16 cellular contexts compared by ENCODE assay signal in the genomic region with DNA sequence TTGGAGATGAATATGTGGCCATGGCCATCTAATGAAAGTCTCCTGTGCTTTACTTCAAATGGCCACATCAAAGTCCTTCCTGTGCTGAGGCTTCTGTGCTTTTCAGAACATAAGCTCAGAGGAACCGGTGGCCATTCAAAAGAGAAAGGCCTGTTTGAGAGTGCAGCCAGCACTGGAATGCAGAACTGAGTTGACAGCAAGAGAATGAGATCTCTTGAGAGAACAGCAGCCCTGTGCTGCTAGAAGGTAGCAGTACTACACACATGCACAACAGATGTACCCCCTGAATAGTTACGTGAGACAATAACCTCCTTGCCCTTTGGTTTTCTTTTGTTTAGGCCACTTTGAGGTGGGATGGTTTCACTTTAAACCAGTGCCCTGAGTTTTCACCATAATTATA.
DNase-seq lines count a peak whose midpoint lies in the region; ATAC-seq and TF ChIP-seq lines count a peak whose summit lies in the region.
"Had no signal": no experiment of that assay in that cellular context is flagged by ENCODE, and none has a peak within 500 bp of the region (broad histone marks: within the 10 kb centered on the region; RNA-seq: fewer than 3 reads in every experiment).

No MANE protein-coding gene starts in this region.

- no CpG with 5 or more reads among the region's 2 CpGs for WGBS in trophoblast cell (ENCODE audit: extremely low coverage, insufficient coverage, insufficient read length)
- WGBS in neuronal stem cell (ENCODE audit: extremely low coverage in 2 of 2, insufficient read length in 2 of 2, insufficient replicate concordance in 1 of 2), 2 donors = no CpG with 5 or more reads among the region's 2 CpGs

- H3K4me1 ChIP-seq in adipocyte (ENCODE audit: control insufficient read depth, insufficient read depth, low read length) (peaks cover 56% of the 10 kb centered on the region), trophoblast cell (ENCODE audit: control insufficient read depth in 1 of 2, insufficient read depth in 2 of 2, low read length in 2 of 2) (peaks cover 0 to 3% of the 10 kb centered on the region in 2 experiments), neuronal stem cell (ENCODE audit: control insufficient read depth in 2 of 2, insufficient read depth in 1 of 2, low read depth in 1 of 2, low read length in 2 of 2) (peaks cover 4 to 10% of the 10 kb centered on the region in 2 donors)

- H3K79me1 ChIP-seq in trophoblast cell (ENCODE audit: low read length) = no peaks in the 10 kb centered on the region
- peaks cover 2% of the 10 kb centered on the region for H3K79me1 ChIP-seq in neuronal stem cell (ENCODE audit: low read depth, low read length)

- H3K9me3 ChIP-seq in adipocyte (ENCODE audit: control insufficient read depth, low read length) (no peaks in the 10 kb centered on the region), trophoblast cell (ENCODE audit: insufficient read depth, low read depth, low read length) (no peaks in the 10 kb centered on the region), neuronal stem cell (replicated peaks in 1 of 2; ENCODE audit: control insufficient read depth in 2 of 2, insufficient read depth in 1 of 2, low read depth in 1 of 2, low read length in 2 of 2) (no peaks in the 10 kb centered on the region)

- H3K23ac ChIP-seq in trophoblast cell (ENCODE audit: low read length) (peak overlapping the region; percentile 61), neuronal stem cell (ENCODE audit: low read depth, low read length, poor library complexity) (no peak overlapping the region)

- no peak overlapping the region for H3K9ac ChIP-seq in adipocyte (ENCODE audit: low read length)
- H3K9ac ChIP-seq in trophoblast cell (ENCODE audit: low read length) = no peak overlapping the region
- H3K9ac ChIP-seq in neuronal stem cell (ENCODE audit: low read depth, low read length, poor library complexity) = no peak overlapping the region

- no peaks in the 10 kb centered on the region for H3K79me2 ChIP-seq in trophoblast cell (ENCODE audit: control insufficient read depth, insufficient read depth, low read length, poor library complexity)

- H2AK5ac ChIP-seq in trophoblast cell (ENCODE audit: low read length) = no peak overlapping the region
- H2AK5ac ChIP-seq in neuronal stem cell (ENCODE audit: low read depth, low read length) = no peak overlapping the region

- no peak for ATAC-seq in HG02973 (IDR thresholded peaks at IDR 0.05; ENCODE audit: unreplicated experiment)
- ATAC-seq: GM23338 had no signal

- DNase-seq in ELF-1 (ENCODE audit: low read depth, low spot score) = peak; percentile 16
- DNase-seq in adipocyte (ENCODE audit: low read depth) = peak; percentile 18
- DNase-seq in fibroblast of villous mesenchyme (ENCODE audit: low read depth) = peak; percentile 14
- no peak for DNase-seq in trophoblast cell
- DNase-seq in neuronal stem cell (ENCODE audit: low spot score) = no peak
- no peak for DNase-seq in DMS79 treated with DMSO at 0.1 percent for 48 hours (lab: John Stamatoyannopoulos, UW)
- DNase-seq: Calu3; CD4-positive, alpha-beta T cell; GDM1; NCI-H1417; NCI-H1930; NCI-H2171 treated with DMSO at 0.1 percent for 48 hours; NCI-H774; SHP77 had no signal

- H2AFZ ChIP-seq in trophoblast cell (ENCODE audit: insufficient read depth, low read length, poor library complexity) (no peak overlapping the region), neuronal stem cell (ENCODE audit: low read length) (no peak overlapping the region)
- H2AFZ ChIP-seq: GM23338 had no signal

- H3K4ac ChIP-seq in trophoblast cell (ENCODE audit: low read depth, low read length) (no peak overlapping the region), neuronal stem cell (ENCODE audit: low read length) (no peak overlapping the region)

- H3K4me3 ChIP-seq in adipocyte (ENCODE audit: low read length) (no peak overlapping the region), fibroblast of villous mesenchyme (ENCODE audit: low read depth, low read length) (no peak overlapping the region), trophoblast cell (ENCODE audit: low read depth, low read length) (no peak overlapping the region), neuronal stem cell (ENCODE audit: low read length in 2 of 2) (no peak overlapping the region)
- H3K4me3 ChIP-seq: GM23338 had no signal

- H4K91ac ChIP-seq in trophoblast cell (ENCODE audit: low read depth, low read length) = no peak overlapping the region
- H4K91ac ChIP-seq in neuronal stem cell (ENCODE audit: low read depth, low read length, poor library complexity) = no peak overlapping the region

- no peak overlapping the region for H3K4me2 ChIP-seq in trophoblast cell (ENCODE audit: low read length)
- no peak overlapping the region for H3K4me2 ChIP-seq in neuronal stem cell (ENCODE audit: insufficient read depth, low read length, poor library complexity, severe bottlenecking)
- H3K4me2 ChIP-seq: GM23338 had no signal

- no peak overlapping the region for H4K12ac ChIP-seq in trophoblast cell (ENCODE audit: low read depth, low read length)

- H3K27ac ChIP-seq in trophoblast cell (ENCODE audit: low read depth, low read length) (no peak overlapping the region), neuronal stem cell (replicated peaks; ENCODE audit: low read length) (no peak overlapping the region)

- no peak overlapping the region for H4K8ac ChIP-seq in trophoblast cell (ENCODE audit: low read depth, low read length)
- H4K8ac ChIP-seq in neuronal stem cell (ENCODE audit: low read depth, low read length) = no peak overlapping the region

- no peak for TF ChIP-seq CTCF in fibroblast of villous mesenchyme (IDR thresholded peaks at IDR 0.05; ENCODE audit: insufficient read depth, low read depth, low read length)

- H2BK15ac ChIP-seq in neuronal stem cell (ENCODE audit: low read length) = no peak overlapping the region

- no peak overlapping the region for H3K18ac ChIP-seq in trophoblast cell (ENCODE audit: low read length)
- H3K18ac ChIP-seq in neuronal stem cell (ENCODE audit: low read length) = no peak overlapping the region

- no peak overlapping the region for H2BK120ac ChIP-seq in trophoblast cell (ENCODE audit: insufficient read depth, low read length, poor library complexity)
- H2BK120ac ChIP-seq in neuronal stem cell (ENCODE audit: low read depth, low read length) = no peak overlapping the region

- no peaks in the 10 kb centered on the region for H3K36me3 ChIP-seq in adipocyte (ENCODE audit: control insufficient read depth, insufficient read depth, low read length, severe bottlenecking)
- no peaks in the 10 kb centered on the region for H3K36me3 ChIP-seq in trophoblast cell (ENCODE audit: control insufficient read depth in 1 of 2, insufficient read depth in 2 of 2, low read length in 2 of 2)
- H3K36me3 ChIP-seq in neuronal stem cell (replicated peaks in 1 of 2; ENCODE audit: control insufficient read depth in 2 of 2, insufficient read depth in 2 of 2, low read length in 2 of 2) = no peaks in the 10 kb centered on the region

- H3K14ac ChIP-seq in trophoblast cell (ENCODE audit: low read length) (no peak overlapping the region), neuronal stem cell (ENCODE audit: low read length) (no peak overlapping the region)

- no peak overlapping the region for H2BK12ac ChIP-seq in trophoblast cell (ENCODE audit: low read length)
- H2BK12ac ChIP-seq in neuronal stem cell (ENCODE audit: low read length) = no peak overlapping the region

- no peak overlapping the region for H2BK5ac ChIP-seq in trophoblast cell (ENCODE audit: low read depth, low read length, poor library complexity)
- no peak overlapping the region for H2BK5ac ChIP-seq in neuronal stem cell (ENCODE audit: low read length)

- H3K27me3 ChIP-seq in adipocyte (replicated peaks; ENCODE audit: control insufficient read depth, insufficient read depth, low read length) = no peaks in the 10 kb centered on the region
- H3K27me3 ChIP-seq in trophoblast cell (ENCODE audit: insufficient read depth, low read length) = no peaks in the 10 kb centered on the region
- no peaks in the 10 kb centered on the region for H3K27me3 ChIP-seq in neuronal stem cell (ENCODE audit: control insufficient read depth in 3 of 3, insufficient read depth in 3 of 3, low read depth in 1 of 3, low read length in 3 of 3)

Comparison
In these comparisons a context has a peak if more than half of its experiments do, and no peak if none do; other contexts are left out.
1. DNase-seq: peak in ELF-1 (single experiment), adipocyte (single experiment) and fibroblast of villous mesenchyme (single experiment); none in trophoblast cell (0 of 2), neuronal stem cell (single experiment) and DMS79 treated with DMSO at 0.1 percent for 48 hours (single experiment).